In genomic region chr7:71752171-71752935, GRCh38 we compare ENCODE assay signal across 8 cellular contexts.
A peak's percentile ranks its signal among the peaks of the same experiment; 100 is the strongest.
DNase-seq lines count a peak whose midpoint lies in the region; ATAC-seq, FAIRE-seq and TF ChIP-seq lines count a peak whose summit lies in the region.

No MANE protein-coding gene starts in this region.

- FAIRE-seq in K562 (lab: Jason Lieb, UNC): peak; percentile 60

- H3K36me3 ChIP-seq in K562 (ENCODE audit: control insufficient read depth, insufficient read depth, low read length): no peaks in the 10 kb centered on the region

- no peak for TF ChIP-seq POLR2A in K562 (conservative IDR thresholded peaks at IDR 0.05)

- peak overlapping the region; percentile 27; the same call in 1 of the 2 replicates for H3K4me2 ChIP-seq in K562 (ENCODE audit: insufficient read depth, low read length)

- peak; percentile 65 to 88 for TF ChIP-seq RAD21 in K562 (CRISPR knock-in tag; conservative IDR thresholded peaks at IDR 0.05 in 1 of 2, IDR thresholded peaks at IDR 0.05 in 1 of 2)

- no peak overlapping the region for H3K4me3 ChIP-seq in K562

- 4% methylated on average over 28 of the region's 43 CpGs for WGBS in K562 (ENCODE audit: insufficient coverage, low coverage, missing lambda C conversion rate)

- peak; percentile 100 for ATAC-seq in K562
- no peak for ATAC-seq in GM21367 (IDR thresholded peaks at IDR 0.05; ENCODE audit: unreplicated experiment)

- POLR2A ChIA-PET in K562 (lab: Yijun Ruan, JAX): interaction anchor here (0.6 kb wide), 1 partner anchor 1032 kb away, joined by 4 read pairs; no protein-coding TSS in a partner anchor

- no peak for TF ChIP-seq EP300 in K562 (IDR thresholded peaks at IDR 0.05; ENCODE audit: low read length)

- intact Hi-C loops in K562 (cut with micrococcal nuclease): loop anchor here (5.0 to 10.0 kb wide), 2 partner anchors 582 to 740 kb away; no protein-coding TSS in a partner anchor

- H3K9ac ChIP-seq in K562 (ENCODE audit: insufficient read depth in 1 of 2, low read depth in 2 of 2, low read length in 2 of 2): no peak overlapping the region

- no peaks in the 10 kb centered on the region for H3K9me1 ChIP-seq in K562 (ENCODE audit: control insufficient read depth, insufficient read depth, low read length)

- peak; percentile 75 to 86 (median 82) for TF ChIP-seq CTCF in K562 (IDR thresholded peaks at IDR 0.05 in 2 of 3, conservative IDR thresholded peaks at IDR 0.05 in 1 of 3; ENCODE audit: insufficient read depth in 2 of 3, low read depth in 1 of 3, low read length in 3 of 3)

- no peak overlapping the region for H3K27ac ChIP-seq in K562 (ENCODE audit: extremely low read depth, low read depth, low read length)

- H4K20me1 ChIP-seq in K562 (replicated peaks; ENCODE audit: control insufficient read depth, insufficient read depth, low read length): no peaks in the 10 kb centered on the region

- no TSS peak for BruUV-seq in K562 (replicated peaks; lab: Mats Ljungman, UMichigan)

- CTCF ChIA-PET in K562 (lab: Yijun Ruan, JAX; ENCODE audit: low intra/inter-chr PET ratio): interaction anchor here (0.6 to 0.7 kb wide), 3 partner anchors 666 to 1699 kb away, joined by 3 to 4 read pairs (median 3); no protein-coding TSS in a partner anchor

- DNase-seq in activated T-cell treated with anti-CD3 and anti-CD28 coated beads for 1 hour (ENCODE audit: low read depth): peak; percentile 1
- no peak for DNase-seq in activated T-cell treated with anti-CD3 and anti-CD28 coated beads for 4 hours
- peak; percentile 82 for DNase-seq in NCI-H69 (lab: John Stamatoyannopoulos, UW)
- peak; percentile 70 to 81 (median 77) for DNase-seq in K562 (ENCODE audit: extremely low read depth in 1 of 4, low spot score in 3 of 4)
- DNase-seq in inferior parietal cortex (ENCODE audit: extremely low spot score): peak; percentile 63
- DNase-seq in stimulated activated CD8-positive, alpha-beta memory T cell treated with anti-CD3 and anti-CD28 coated beads, Interleukin-15, amount 100 ng/mL, for 48 hours (ENCODE audit: low read depth in 2 of 2): peak; percentile 17 to 29
- no peak for DNase-seq in GM19240 (ENCODE audit: insufficient read length, low spot score)

- no peaks in the 10 kb centered on the region for H3K79me2 ChIP-seq in K562 (ENCODE audit: control insufficient read depth, insufficient read depth, low read length)

- in situ Hi-C loops in K562 (cut with MboI): no loop called here

- H3K27me3 ChIP-seq in K562 (ENCODE audit: control insufficient read depth in 2 of 2, insufficient read depth in 2 of 2, low read length in 2 of 2): 0 out of 5 replicates have a peak, but pooled peaks cover 0 to 4% of the 10 kb centered on the region in 2 experiments

- H3K4me1 ChIP-seq in K562 (replicated peaks in 1 of 2; ENCODE audit: control insufficient read depth in 2 of 2, insufficient read depth in 2 of 2, low read length in 2 of 2): peaks cover 0 to 9% of the 10 kb centered on the region in 2 experiments; a peak in 1 of 5 replicates

- H3K9me3 ChIP-seq in K562 (replicated peaks; ENCODE audit: control insufficient read depth, insufficient read depth, low read depth, low read length): no peaks in the 10 kb centered on the region; the same call in 1 of the 2 replicates

- H2AFZ ChIP-seq in K562 (ENCODE audit: low read depth, low read length): no peak overlapping the region

TF ChIP-seq in K562, 482 proteins besides CTCF, POLR2A, EP300 and RAD21:
- no peak for TF ChIP-seq ZNF384 (IDR thresholded peaks at IDR 0.05; ENCODE audit: low read depth, low read length)
- TF ChIP-seq RBM25 (IDR thresholded peaks at IDR 0.05; ENCODE audit: low read depth, low read length, severe bottlenecking): peak; percentile 56
- TF ChIP-seq ELK3 (CRISPR knock-in tag; IDR thresholded peaks at IDR 0.05): no peak
- peak; percentile 50; the same call in 1 of the 2 replicates for TF ChIP-seq BCOR (IDR thresholded peaks at IDR 0.05)
- TF ChIP-seq, protein P1, sequence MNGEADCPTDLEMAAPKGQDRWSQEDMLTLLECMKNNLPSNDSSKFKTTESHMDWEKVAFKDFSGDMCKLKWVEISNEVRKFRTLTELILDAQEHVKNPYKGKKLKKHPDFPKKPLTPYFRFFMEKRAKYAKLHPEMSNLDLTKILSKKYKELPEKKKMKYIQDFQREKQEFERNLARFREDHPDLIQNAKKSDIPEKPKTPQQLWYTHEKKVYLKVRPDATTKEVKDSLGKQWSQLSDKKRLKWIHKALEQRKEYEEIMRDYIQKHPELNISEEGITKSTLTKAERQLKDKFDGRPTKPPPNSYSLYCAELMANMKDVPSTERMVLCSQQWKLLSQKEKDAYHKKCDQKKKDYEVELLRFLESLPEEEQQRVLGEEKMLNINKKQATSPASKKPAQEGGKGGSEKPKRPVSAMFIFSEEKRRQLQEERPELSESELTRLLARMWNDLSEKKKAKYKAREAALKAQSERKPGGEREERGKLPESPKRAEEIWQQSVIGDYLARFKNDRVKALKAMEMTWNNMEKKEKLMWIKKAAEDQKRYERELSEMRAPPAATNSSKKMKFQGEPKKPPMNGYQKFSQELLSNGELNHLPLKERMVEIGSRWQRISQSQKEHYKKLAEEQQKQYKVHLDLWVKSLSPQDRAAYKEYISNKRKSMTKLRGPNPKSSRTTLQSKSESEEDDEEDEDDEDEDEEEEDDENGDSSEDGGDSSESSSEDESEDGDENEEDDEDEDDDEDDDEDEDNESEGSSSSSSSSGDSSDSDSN (IDR thresholded peaks at IDR 0.05; ENCODE audit: borderline replicate concordance in 1 of 2, low read depth in 2 of 2, low read length in 2 of 2): peak in 1 of 2 experiments; percentile 52; a peak in 1 of 4 replicates
- TF ChIP-seq ZFP36 (IDR thresholded peaks at IDR 0.05; ENCODE audit: low read depth, low read length, partially characterized antibody): peak; percentile 93
- peak; percentile 76; the same call in 1 of the 2 replicates for TF ChIP-seq STAG1 (CRISPR knock-in tag; IDR thresholded peaks at IDR 0.05; ENCODE audit: borderline replicate concordance)
- peak; percentile 91 for TF ChIP-seq RB1 (IDR thresholded peaks at IDR 0.05; ENCODE audit: low read depth)
- 0 out of 2 replicates have a peak, but pooled peaks have one; percentile 12 for TF ChIP-seq RBFOX2 (IDR thresholded peaks at IDR 0.05; ENCODE audit: low read depth, low read length)
- 0 out of 2 replicates have a peak, but pooled peaks have one; percentile 23 for TF ChIP-seq ZBTB7A (IDR thresholded peaks at IDR 0.05; ENCODE audit: borderline replicate concordance, control insufficient read depth, low read depth, low read length)
- TF ChIP-seq, protein P2, sequence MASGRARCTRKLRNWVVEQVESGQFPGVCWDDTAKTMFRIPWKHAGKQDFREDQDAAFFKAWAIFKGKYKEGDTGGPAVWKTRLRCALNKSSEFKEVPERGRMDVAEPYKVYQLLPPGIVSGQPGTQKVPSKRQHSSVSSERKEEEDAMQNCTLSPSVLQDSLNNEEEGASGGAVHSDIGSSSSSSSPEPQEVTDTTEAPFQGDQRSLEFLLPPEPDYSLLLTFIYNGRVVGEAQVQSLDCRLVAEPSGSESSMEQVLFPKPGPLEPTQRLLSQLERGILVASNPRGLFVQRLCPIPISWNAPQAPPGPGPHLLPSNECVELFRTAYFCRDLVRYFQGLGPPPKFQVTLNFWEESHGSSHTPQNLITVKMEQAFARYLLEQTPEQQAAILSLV (tag; IDR thresholded peaks at IDR 0.05): no peak
- peak; percentile 74 for TF ChIP-seq SMC3 (conservative IDR thresholded peaks at IDR 0.05; ENCODE audit: insufficient read depth, low read depth, low read length)
- TF ChIP-seq MAZ (CRISPR knock-in tag; conservative IDR thresholded peaks at IDR 0.05 in 1 of 2, IDR thresholded peaks at IDR 0.05 in 1 of 2): peak in 1 of 2 experiments; percentile 59; a peak in 1 of 4 replicates
- TF ChIP-seq TEAD2 (tag; IDR thresholded peaks at IDR 0.05): no peak
- TF ChIP-seq CBX1 (IDR thresholded peaks at IDR 0.05; ENCODE audit: low read depth): 0 out of 2 replicates have a peak, but pooled peaks have one; percentile 47
- no peak for TF ChIP-seq NCOA2 (IDR thresholded peaks at IDR 0.05; ENCODE audit: partially characterized antibody in 2 of 2)
- TF ChIP-seq FIP1L1 (IDR thresholded peaks at IDR 0.05; ENCODE audit: low read depth, low read length, poor library complexity, severe bottlenecking): peak; percentile 54

Comparison
In these comparisons a context has a peak if more than half of its experiments do, and no peak if none do; other contexts are left out.
1. DNase-seq: peak in activated T-cell treated with anti-CD3 and anti-CD28 coated beads for 1 hour (single experiment), NCI-H69 (single experiment), K562 (4 of 4), inferior parietal cortex (single experiment) and stimulated activated CD8-positive, alpha-beta memory T cell treated with anti-CD3 and anti-CD28 coated beads, Interleukin-15, amount 100 ng/mL, for 48 hours (2 of 2); none in activated T-cell treated with anti-CD3 and anti-CD28 coated beads for 4 hours (single experiment) and GM19240 (single experiment).